Comparison of ENCODE assay signal across 10 cellular contexts in genomic region chr16:56588781-56589140, GRCh38. TPM values are rescaled to one million over a fixed set of nuclear protein-coding genes. Genes with fewer than 3 reads are reported as not detected.
DNase-seq lines count a peak whose midpoint lies in the region; ATAC-seq, FAIRE-seq and TF ChIP-seq lines count a peak whose summit lies in the region.
"Had no signal": no experiment of that assay in that cellular context is flagged by ENCODE, and none has a peak within 500 bp of the region (broad histone marks: within the 10 kb centered on the region; RNA-seq: fewer than 3 reads in every experiment).

No MANE protein-coding gene starts in this region.

- H3K9me1 ChIP-seq in IMR-90 (ENCODE audit: insufficient read depth, low read length), result no peaks in the 10 kb centered on the region

- H4K5ac ChIP-seq in IMR-90 (ENCODE audit: low read depth, low read length), result no peak overlapping the region
- no peak overlapping the region for H4K5ac ChIP-seq in H1 (ENCODE audit: insufficient read length, low read depth, low read length)

- POLR2A ChIA-PET in IMR-90 (lab: Charles Lee; ENCODE audit: unreplicated experiment), result no interaction called here
- POLR2A ChIA-PET in H1 (lab: Charles Lee; ENCODE audit: partially characterized antibody), result interaction anchor here (0.6 kb wide), 1 partner anchor 48 kb away, joined by 4 read pairs; no protein-coding TSS in a partner anchor

- intact Hi-C loops in IMR-90 (cut with micrococcal nuclease), result no loop called here

- dilution Hi-C loops in IMR-90 (cut with HindIII; ENCODE audit: low sequenced_read_pairs, unreplicated experiment), result no loop called here

- no peak overlapping the region for H3K18ac ChIP-seq in IMR-90 (ENCODE audit: low read depth, low read length)
- H3K18ac ChIP-seq in H1 (ENCODE audit: extremely low read depth, low read length), result 0 out of 2 replicates have a peak overlapping the region, but pooled peaks have one; percentile 32

- no peak overlapping the region for H2AK9ac ChIP-seq in IMR-90 (replicated peaks; ENCODE audit: low read depth, low read length, poor library complexity)

- H4K8ac ChIP-seq in IMR-90 (ENCODE audit: low read depth in 2 of 2, low read length in 2 of 2) (no peak overlapping the region), H1 (ENCODE audit: extremely low read depth, insufficient read depth, low read length) (no peak overlapping the region)

- no peak overlapping the region for H3K14ac ChIP-seq in IMR-90 (replicated peaks; ENCODE audit: low read depth, low read length)
- H3K14ac ChIP-seq in H1 (ENCODE audit: insufficient read length), result no peak overlapping the region

- TF ChIP-seq CTCF in IMR-90 (conservative IDR thresholded peaks at IDR 0.05; ENCODE audit: low read depth, low read length) (no peak), H1 (IDR thresholded peaks at IDR 0.05; ENCODE audit: control extremely low read depth in 1 of 3, insufficient read depth in 1 of 3, low read depth in 1 of 3, low read length in 3 of 3) (no peak), BE2C (IDR thresholded peaks at IDR 0.05; ENCODE audit: low read depth, low read length) (no peak)

- no peak overlapping the region for H2BK12ac ChIP-seq in H1 (ENCODE audit: low read depth, low read length)

- no peak overlapping the region for H2BK20ac ChIP-seq in IMR-90 (ENCODE audit: low read depth, low read length)
- H2BK20ac ChIP-seq in H1 (ENCODE audit: low read length), result no peak overlapping the region

- in situ Hi-C loops in IMR-90 (cut with MboI; ENCODE audit: low sequenced_read_pairs), result no loop called here

- 17% methylated on average over 3 of the region's 9 CpGs; no CpG with 5 or more reads in 1 of the 2 experiments for WGBS in IMR-90 (ENCODE audit: extremely low coverage in 2 of 2, insufficient read length in 1 of 2), 2 experiments
- 59% methylated on average over 9 of the region's 9 CpGs; no CpG with 5 or more reads in 1 of the 2 experiments for WGBS in H1 (ENCODE audit: extremely low coverage in 1 of 2, insufficient coverage in 1 of 2, insufficient read length in 1 of 2, insufficient replicate concordance in 2 of 2, low coverage in 1 of 2, low lambda C conversion rate in 2 of 2, missing lambda C conversion rate in 1 of 2), 2 experiments

- no peak for TF ChIP-seq RAD21 in IMR-90 (IDR thresholded peaks at IDR 0.05; ENCODE audit: low read length)
- no peak for TF ChIP-seq RAD21 in H1 (IDR thresholded peaks at IDR 0.05 in 1 of 2, conservative IDR thresholded peaks at IDR 0.05 in 1 of 2; ENCODE audit: low read depth in 2 of 2, low read length in 2 of 2)

- DNase-seq in IMR-90, result no peak
- no peak for DNase-seq in H1 (ENCODE audit: low read depth in 1 of 2, low spot score in 2 of 2)
- DNase-seq in BE2C, result no peak
- DNase-seq in NCI-H748 treated with DMSO at 0.1 percent for 48 hours (lab: John Stamatoyannopoulos, UW), result no peak
- DNase-seq in EL, result no peak
- DNase-seq: DND-41 had no signal

- H3K9me3 ChIP-seq in IMR-90 (ENCODE audit: control insufficient read depth, insufficient read depth, low read length) (no peaks in the 10 kb centered on the region; the same call in 1 of the 2 replicates), H1 (ENCODE audit: insufficient read depth in 2 of 2, low read depth in 1 of 2, low read length in 1 of 2) (no peaks in the 10 kb centered on the region), neuron (ENCODE audit: low read length) (no peaks in the 10 kb centered on the region), BE2C (no peaks in the 10 kb centered on the region; the same call in 1 of the 2 replicates)

- H2AK5ac ChIP-seq in IMR-90 (ENCODE audit: low read depth, low read length) (no peak overlapping the region), H1 (ENCODE audit: low read depth, low read length) (no peak overlapping the region)

- no peak overlapping the region for H4K91ac ChIP-seq in IMR-90 (ENCODE audit: insufficient read depth, low read depth, low read length)
- H4K91ac ChIP-seq in H1 (replicated peaks; ENCODE audit: insufficient read length, low read length), result no peak overlapping the region

- peak overlapping the region; percentile 4 for H2AFZ ChIP-seq in ACC112 (ENCODE audit: low read length, unreplicated experiment)
- peak overlapping the region; percentile 74 for H2AFZ ChIP-seq in IMR-90 (replicated peaks; ENCODE audit: low read length, poor library complexity)
- H2AFZ ChIP-seq in H1 (ENCODE audit: low read length), result no peak overlapping the region
- H2AFZ ChIP-seq in neuron (ENCODE audit: low read depth, low read length), result peak overlapping the region; percentile 44

- no peaks in the 10 kb centered on the region for H3K4me1 ChIP-seq in ACC112 (ENCODE audit: control insufficient read depth, insufficient read depth, low read length, unreplicated experiment)
- H3K4me1 ChIP-seq in IMR-90 (ENCODE audit: control insufficient read depth, insufficient read depth, low read length), result peaks cover 2% of the 10 kb centered on the region; the same call in 1 of the 2 replicates
- peaks cover 0 to 13% (median 4%) of the 10 kb centered on the region in 4 experiments; a peak in 5 of 7 replicates for H3K4me1 ChIP-seq in H1 (replicated peaks in 1 of 4; ENCODE audit: control insufficient read depth in 3 of 4, insufficient read depth in 4 of 4, low read length in 3 of 4)
- H3K4me1 ChIP-seq in neuron (ENCODE audit: insufficient read depth, low read length), result peaks cover 9% of the 10 kb centered on the region
- no peaks in the 10 kb centered on the region for H3K4me1 ChIP-seq in BE2C

- TF ChIP-seq POLR2A in IMR-90 (IDR thresholded peaks at IDR 0.05; ENCODE audit: low read depth, low read length) (no peak), H1 (IDR thresholded peaks at IDR 0.05; ENCODE audit: control extremely low read depth in 1 of 2, low read depth in 2 of 2, low read length in 2 of 2) (no peak)

- no TSS peak for BruUV-seq in IMR-90 (replicated peaks; lab: Mats Ljungman, UMichigan)

- H3K4ac ChIP-seq in IMR-90 (ENCODE audit: low read depth, low read length) (no peak overlapping the region), H1 (replicated peaks; ENCODE audit: insufficient read length, low read depth, low read length) (no peak overlapping the region)

- ATAC-seq in IMR-90 (ENCODE audit: low read depth), result no peak
- no peak for ATAC-seq in GM19324 (IDR thresholded peaks at IDR 0.05; ENCODE audit: low FRiP score, unreplicated experiment)

- FAIRE-seq in H1 (lab: Jason Lieb, UNC), result no peak

- no peak overlapping the region for H3K56ac ChIP-seq in IMR-90 (ENCODE audit: extremely low read depth, insufficient read depth, low read length)
- H3K56ac ChIP-seq in H1 (replicated peaks; ENCODE audit: insufficient read length, low read depth, low read length), result no peak overlapping the region

- peaks cover 29% of the 10 kb centered on the region for H3K27me3 ChIP-seq in ACC112 (ENCODE audit: insufficient read depth, low read length)
- H3K27me3 ChIP-seq in IMR-90 (ENCODE audit: control insufficient read depth, insufficient read depth, low read length), result peaks cover 65% of the 10 kb centered on the region
- H3K27me3 ChIP-seq in H1 (replicated peaks in 1 of 4; ENCODE audit: control insufficient read depth in 3 of 4, extremely low read depth in 1 of 4, insufficient read depth in 3 of 4, low read length in 3 of 4), result peaks cover 20 to 52% (median 43%) of the 10 kb centered on the region in 4 experiments
- peaks cover 47% of the 10 kb centered on the region for H3K27me3 ChIP-seq in neuron (ENCODE audit: insufficient read depth, low read length)
- H3K27me3 ChIP-seq in BE2C, result peaks cover 64% of the 10 kb centered on the region

- H3K9ac ChIP-seq in IMR-90 (ENCODE audit: low read depth, low read length) (no peak overlapping the region), H1 (replicated peaks in 1 of 4; ENCODE audit: extremely low read depth in 1 of 4, low read depth in 3 of 4, low read length in 3 of 4) (no peak overlapping the region; a peak in 1 of 7 replicates)

- no peak for TF ChIP-seq EP300 in H1 (IDR thresholded peaks at IDR 0.05; ENCODE audit: borderline replicate concordance in 1 of 2, low read depth in 2 of 2, low read length in 2 of 2)

- H4K20me1 ChIP-seq in IMR-90 (ENCODE audit: insufficient read depth, low read length), result no peaks in the 10 kb centered on the region
- H4K20me1 ChIP-seq in H1 (replicated peaks in 1 of 2; ENCODE audit: control insufficient read depth in 1 of 2, insufficient read depth in 2 of 2, low read length in 2 of 2), result peaks cover 2 to 4% of the 10 kb centered on the region in 2 experiments

- H2BK15ac ChIP-seq in IMR-90 (ENCODE audit: low read depth, low read length) (no peak overlapping the region), H1 (ENCODE audit: low read length) (no peak overlapping the region)

- no peak overlapping the region for H2BK5ac ChIP-seq in IMR-90 (ENCODE audit: low read depth, low read length, poor library complexity, severe bottlenecking)
- no peak overlapping the region for H2BK5ac ChIP-seq in H1 (ENCODE audit: low read depth, low read length)

- H3K79me2 ChIP-seq in ACC112 (ENCODE audit: control insufficient read depth, insufficient read depth, low read length, unreplicated experiment), result no peaks in the 10 kb centered on the region
- H3K79me2 ChIP-seq in H1 (ENCODE audit: control insufficient read depth in 1 of 2, insufficient read depth in 2 of 2, low read length in 2 of 2), result no peaks in the 10 kb centered on the region

- peak overlapping the region; percentile 80 for H3K4me3 ChIP-seq in ACC112 (ENCODE audit: low read depth, low read length)
- H3K4me3 ChIP-seq in IMR-90 (ENCODE audit: insufficient read depth, low read depth, low read length), result peak overlapping the region; percentile 44
- H3K4me3 ChIP-seq in H1 (ENCODE audit: extremely low read depth in 1 of 4, insufficient read depth in 2 of 4, low read depth in 3 of 4, low read length in 4 of 4), result peak overlapping the region; percentile 28 to 65 (median 34)
- H3K4me3 ChIP-seq in neuron (ENCODE audit: low read length), result peak overlapping the region; percentile 36
- H3K4me3 ChIP-seq in BE2C (ENCODE audit: low read depth, low read length), result no peak overlapping the region

- no peak overlapping the region for H2BK120ac ChIP-seq in IMR-90 (ENCODE audit: low read depth, low read length)
- H2BK120ac ChIP-seq in H1 (replicated peaks; ENCODE audit: low read depth, low read length), result no peak overlapping the region

- H3K4me2 ChIP-seq in IMR-90 (ENCODE audit: low read depth, low read length) (peak overlapping the region; percentile 78), H1 (ENCODE audit: insufficient read depth in 1 of 2, low read depth in 2 of 2, low read length in 2 of 2) (peak overlapping the region; percentile 88 to 92)

- no peak overlapping the region for H3K27ac ChIP-seq in ACC112 (ENCODE audit: low read depth, low read length)
- H3K27ac ChIP-seq in IMR-90 (ENCODE audit: insufficient read depth, low read length), result no peak overlapping the region
- H3K27ac ChIP-seq in H1 (ENCODE audit: low read depth, low read length), result no peak overlapping the region

- no peaks in the 10 kb centered on the region for H3K79me1 ChIP-seq in IMR-90 (ENCODE audit: low read depth in 1 of 2, low read length in 2 of 2)
- H3K79me1 ChIP-seq in H1 (ENCODE audit: low read depth, low read length), result no peaks in the 10 kb centered on the region

- H3K23ac ChIP-seq in IMR-90 (ENCODE audit: low read depth, low read length) (no peak overlapping the region), H1 (ENCODE audit: insufficient read length) (no peak overlapping the region)

- peaks cover 8% of the 10 kb centered on the region; the same call in 1 of the 2 replicates for H3K23me2 ChIP-seq in H1 (ENCODE audit: low read depth, low read length)

- CTCF ChIA-PET in IMR-90 (lab: Yijun Ruan, JAX) (no interaction called here), H1 (lab: Charles Lee; ENCODE audit: partially characterized antibody) (interaction anchor here (0.8 to 2.0 kb wide), 5 partner anchors 12 to 64 kb away, joined by 3 to 11 read pairs (median 3); no protein-coding TSS in a partner anchor)

- no peaks in the 10 kb centered on the region for H3K36me3 ChIP-seq in ACC112 (ENCODE audit: insufficient read depth, low read length)
- no peaks in the 10 kb centered on the region for H3K36me3 ChIP-seq in IMR-90 (ENCODE audit: control insufficient read depth, insufficient read depth, low read length)
- no peaks in the 10 kb centered on the region for H3K36me3 ChIP-seq in H1 (ENCODE audit: control insufficient read depth in 2 of 4, insufficient read depth in 4 of 4, low read length in 3 of 4)
- no peaks in the 10 kb centered on the region for H3K36me3 ChIP-seq in neuron (ENCODE audit: insufficient read depth, low read length)
- H3K36me3 ChIP-seq in BE2C, result no peaks in the 10 kb centered on the region

RNA-seq across cellular contexts. Expression of gene MT3, which starts 0.6 kb away (rescaled TPM):
- total RNA-seq in IMR-90 (2012; rRNA removed), result not detected in 2 replicates
- polyA plus RNA-seq in IMR-90 (2012; rRNA removed) (0.62 and 0.70 TPM in 2 replicates), H1 (2011; rRNA removed) (0.17 TPM in 1 of 2 replicates, not detected in the other)
- polyA plus RNA-seq in IMR-90 (2012; cell fraction: cytosol; rRNA removed), result 0.79 and 1.2 TPM in 2 replicates
- polyA plus RNA-seq in IMR-90 (2012; cell fraction: nucleus; rRNA removed; ENCODE audit: low replicate concordance), result 0.19 TPM in 1 of 2 replicates, not detected in the other
- total RNA-seq in H1 (2021; fragmentation: NEBNext Ultra II Directional; extraction: Animal tissue kit (Norgen Biotek cat#: 25700)), result not detected in 2 replicates
- polyA plus RNA-seq in H1 (2011; cell fraction: cytosol; rRNA removed), result not detected
- polyA plus RNA-seq in H1 (2011; cell fraction: nucleus; rRNA removed), result not detected
- not detected in 4 replicates for polyA plus RNA-seq in H1 (2012, experiment 1 of 2)
- polyA plus RNA-seq in H1 (2012, experiment 2 of 2), result not detected
- 0.18 TPM for polyA plus RNA-seq in H1 (2013, experiment 1 of 2)
- 0.17 TPM for polyA plus RNA-seq in H1 (2013, experiment 2 of 2)
- 1.8 TPM in 1 of 2 replicates, not detected in the other for polyA minus RNA-seq in H1 (2011; rRNA and poly(A)+ RNA removed)
- polyA minus RNA-seq in H1 (2011; cell fraction: cytosol; rRNA and poly(A)+ RNA removed), result not detected
- not detected for polyA minus RNA-seq in H1 (2011; cell fraction: nucleus; rRNA and poly(A)+ RNA removed)
- not detected for polyA plus RNA-seq in BE2C (2012; ENCODE audit: insufficient read depth, insufficient read length, low read depth)

RNA-seq across cellular contexts. Expression of gene MT2A, which starts 19.6 kb away (rescaled TPM):
- 25.5 and 55.5 TPM in 2 replicates for total RNA-seq in IMR-90 (2012; rRNA removed)
- polyA plus RNA-seq in IMR-90 (2012; rRNA removed) (588 and 621 TPM in 2 replicates), H1 (2011; rRNA removed) (23.2 and 30.1 TPM in 2 replicates)
- 222 and 299 TPM in 2 replicates for polyA plus RNA-seq in IMR-90 (2012; cell fraction: cytosol; rRNA removed)
- polyA plus RNA-seq in IMR-90 (2012; cell fraction: nucleus; rRNA removed; ENCODE audit: low replicate concordance), result 139 and 191 TPM in 2 replicates
- 9.2 and 9.5 TPM in 2 replicates for total RNA-seq in H1 (2021; fragmentation: NEBNext Ultra II Directional; extraction: Animal tissue kit (Norgen Biotek cat#: 25700))
- polyA plus RNA-seq in H1 (2011; cell fraction: cytosol; rRNA removed), result 12.8 TPM
- polyA plus RNA-seq in H1 (2011; cell fraction: nucleus; rRNA removed), result 21.1 TPM
- 92.5 to 136 TPM (median 103 TPM) in 4 replicates for polyA plus RNA-seq in H1 (2012, experiment 1 of 2)
- 50.9 TPM for polyA plus RNA-seq in H1 (2012, experiment 2 of 2)
- 278 TPM for polyA plus RNA-seq in H1 (2013, experiment 1 of 2)
- polyA plus RNA-seq in H1 (2013, experiment 2 of 2), result 279 TPM
- polyA minus RNA-seq in H1 (2011; rRNA and poly(A)+ RNA removed), result 3.3 and 4.2 TPM in 2 replicates
- 24.2 TPM for polyA minus RNA-seq in H1 (2011; cell fraction: cytosol; rRNA and poly(A)+ RNA removed)
- polyA minus RNA-seq in H1 (2011; cell fraction: nucleus; rRNA and poly(A)+ RNA removed), result 5.4 TPM
- polyA plus RNA-seq in BE2C (2012; ENCODE audit: insufficient read depth, insufficient read length, low read depth), result 30.8 TPM

RNA-seq across cellular contexts. Expression of gene MT4, which starts 23.9 kb away (rescaled TPM):
- not detected in 2 replicates for total RNA-seq in IMR-90 (2012; rRNA removed)
- polyA plus RNA-seq in IMR-90 (2012; rRNA removed) (not detected in 2 replicates), H1 (2011; rRNA removed) (not detected in 2 replicates)
- polyA plus RNA-seq in IMR-90 (2012; cell fraction: cytosol; rRNA removed), result not detected in 2 replicates
- not detected in 2 replicates for polyA plus RNA-seq in IMR-90 (2012; cell fraction: nucleus; rRNA removed; ENCODE audit: low replicate concordance)
- total RNA-seq in H1 (2021; fragmentation: NEBNext Ultra II Directional; extraction: Animal tissue kit (Norgen Biotek cat#: 25700)), result not detected in 2 replicates
- not detected for polyA plus RNA-seq in H1 (2011; cell fraction: cytosol; rRNA removed)
- not detected for polyA plus RNA-seq in H1 (2011; cell fraction: nucleus; rRNA removed)
- polyA plus RNA-seq in H1 (2012, experiment 1 of 2), result not detected in 4 replicates
- polyA plus RNA-seq in H1 (2012, experiment 2 of 2), result not detected
- polyA plus RNA-seq in H1 (2013, experiment 1 of 2), result not detected
- polyA plus RNA-seq in H1 (2013, experiment 2 of 2), result not detected
- polyA minus RNA-seq in H1 (2011; rRNA and poly(A)+ RNA removed), result not detected in 2 replicates
- polyA minus RNA-seq in H1 (2011; cell fraction: cytosol; rRNA and poly(A)+ RNA removed), result not detected
- polyA minus RNA-seq in H1 (2011; cell fraction: nucleus; rRNA and poly(A)+ RNA removed), result not detected
- polyA plus RNA-seq in BE2C (2012; ENCODE audit: insufficient read depth, insufficient read length, low read depth), result not detected
- total RNA-seq: T-helper 2 cell treated with Interferon-gamma antibody and Interleukin-4, amounts not matched to agents 100 ng/mL and 5 ng/mL, for 36 hours had no signal

RNA-seq across cellular contexts. Expression of gene MT1E, which starts 36.8 kb away (rescaled TPM):
- total RNA-seq in IMR-90 (2012; rRNA removed), result 137 and 166 TPM in 2 replicates
- polyA plus RNA-seq in IMR-90 (2012; rRNA removed) (733 and 821 TPM in 2 replicates), H1 (2011; rRNA removed) (109 and 117 TPM in 2 replicates)
- polyA plus RNA-seq in IMR-90 (2012; cell fraction: cytosol; rRNA removed), result 236 and 418 TPM in 2 replicates
- polyA plus RNA-seq in IMR-90 (2012; cell fraction: nucleus; rRNA removed; ENCODE audit: low replicate concordance), result 56.6 and 97.9 TPM in 2 replicates
- total RNA-seq in H1 (2021; fragmentation: NEBNext Ultra II Directional; extraction: Animal tissue kit (Norgen Biotek cat#: 25700)), result 3.5 and 7.9 TPM in 2 replicates
- polyA plus RNA-seq in H1 (2011; cell fraction: cytosol; rRNA removed), result 255 TPM
- 53.0 TPM for polyA plus RNA-seq in H1 (2011; cell fraction: nucleus; rRNA removed)
- 61.1 to 122 TPM (median 93.3 TPM) in 4 replicates for polyA plus RNA-seq in H1 (2012, experiment 1 of 2)
- polyA plus RNA-seq in H1 (2012, experiment 2 of 2), result 263 TPM
- 64.0 TPM for polyA plus RNA-seq in H1 (2013, experiment 1 of 2)
- polyA plus RNA-seq in H1 (2013, experiment 2 of 2), result 72.0 TPM
- 15.8 and 21.0 TPM in 2 replicates for polyA minus RNA-seq in H1 (2011; rRNA and poly(A)+ RNA removed)
- 24.5 TPM for polyA minus RNA-seq in H1 (2011; cell fraction: cytosol; rRNA and poly(A)+ RNA removed)
- polyA minus RNA-seq in H1 (2011; cell fraction: nucleus; rRNA and poly(A)+ RNA removed), result 16.6 TPM
- not detected for polyA plus RNA-seq in BE2C (2012; ENCODE audit: insufficient read depth, insufficient read length, low read depth)

RNA-seq across cellular contexts. Expression of gene MT1M, which starts 43.7 kb away (rescaled TPM):
- not detected in 2 replicates for total RNA-seq in IMR-90 (2012; rRNA removed)
- polyA plus RNA-seq in IMR-90 (2012; rRNA removed) (0.10 TPM in 1 of 2 replicates, not detected in the other), H1 (2011; rRNA removed) (1.7 and 2.1 TPM in 2 replicates)
- polyA plus RNA-seq in IMR-90 (2012; cell fraction: cytosol; rRNA removed), result not detected in 2 replicates
- polyA plus RNA-seq in IMR-90 (2012; cell fraction: nucleus; rRNA removed; ENCODE audit: low replicate concordance), result not detected in 2 replicates
- not detected in 2 replicates for total RNA-seq in H1 (2021; fragmentation: NEBNext Ultra II Directional; extraction: Animal tissue kit (Norgen Biotek cat#: 25700))
- polyA plus RNA-seq in H1 (2011; cell fraction: cytosol; rRNA removed), result 1.4 TPM
- 2.3 TPM for polyA plus RNA-seq in H1 (2011; cell fraction: nucleus; rRNA removed)
- 2.2 to 7.4 TPM (median 3.0 TPM) in 4 replicates for polyA plus RNA-seq in H1 (2012, experiment 1 of 2)
- polyA plus RNA-seq in H1 (2012, experiment 2 of 2), result 3.1 TPM
- polyA plus RNA-seq in H1 (2013, experiment 1 of 2), result 7.4 TPM
- polyA plus RNA-seq in H1 (2013, experiment 2 of 2), result 7.4 TPM
- polyA minus RNA-seq in H1 (2011; rRNA and poly(A)+ RNA removed), result 0.73 and 0.93 TPM in 2 replicates
- not detected for polyA minus RNA-seq in H1 (2011; cell fraction: cytosol; rRNA and poly(A)+ RNA removed)
- polyA minus RNA-seq in H1 (2011; cell fraction: nucleus; rRNA and poly(A)+ RNA removed), result not detected
- polyA plus RNA-seq in BE2C (2012; ENCODE audit: insufficient read depth, insufficient read length, low read depth), result not detected
- total RNA-seq: T-helper 2 cell treated with Interferon-gamma antibody and Interleukin-4, amounts not matched to agents 100 ng/mL and 5 ng/mL, for 36 hours had no signal
